Comparison of ENCODE assay signal across 14 cellular contexts in genomic region chr3:123419156-123419849, GRCh38. TPM values are rescaled to one million over a fixed set of nuclear protein-coding genes. Genes with fewer than 3 reads are reported as not detected.
DNase-seq lines count a peak whose midpoint lies in the region; TF ChIP-seq lines count a peak whose summit lies in the region.
"Had no signal": no experiment of that assay in that cellular context is flagged by ENCODE, and none has a peak within 500 bp of the region (broad histone marks: within the 10 kb centered on the region; RNA-seq: fewer than 3 reads in every experiment).

No MANE protein-coding gene starts in this region.

- H3K9me3 ChIP-seq in neuronal stem cell (replicated peaks in 1 of 2; ENCODE audit: control insufficient read depth in 2 of 2, insufficient read depth in 1 of 2, low read depth in 1 of 2, low read length in 2 of 2) (no peaks in the 10 kb centered on the region), testis (no peaks in the 10 kb centered on the region), BE2C (no peaks in the 10 kb centered on the region)
- H3K9me3 ChIP-seq: breast epithelium had no signal

- H3K36me3 ChIP-seq in neuronal stem cell (replicated peaks in 1 of 2; ENCODE audit: control insufficient read depth in 2 of 2, insufficient read depth in 2 of 2, low read length in 2 of 2) (no peaks in the 10 kb centered on the region), testis (ENCODE audit: low read depth, missing control alignments) (no peaks in the 10 kb centered on the region), BE2C (no peaks in the 10 kb centered on the region)
- H3K36me3 ChIP-seq: breast epithelium had no signal

- TF ChIP-seq POLR2A in testis (IDR thresholded peaks at IDR 0.05): no peak

- H3K4me1 ChIP-seq in neuronal stem cell (ENCODE audit: control insufficient read depth in 2 of 2, insufficient read depth in 1 of 2, low read depth in 1 of 2, low read length in 2 of 2) (no peaks in the 10 kb centered on the region), testis (peaks cover 32% of the 10 kb centered on the region), BE2C (no peaks in the 10 kb centered on the region; the same call in 1 of the 2 replicates)
- H3K4me1 ChIP-seq: breast epithelium had no signal

- H2AK5ac ChIP-seq in neuronal stem cell (ENCODE audit: low read depth, low read length): no peak overlapping the region

- H3K27ac ChIP-seq in angular gyrus (ENCODE audit: low read depth, low read length) (peak overlapping the region; percentile 91), dorsolateral prefrontal cortex (peak overlapping the region; percentile 18 to 99 (median 95)), neuronal stem cell (replicated peaks; ENCODE audit: low read length) (no peak overlapping the region), testis (peak overlapping the region; percentile 59 to 71)

- H2BK5ac ChIP-seq in neuronal stem cell (ENCODE audit: low read length): no peak overlapping the region

- no peak overlapping the region for H4K8ac ChIP-seq in neuronal stem cell (ENCODE audit: low read depth, low read length)

- intact Hi-C loops in dorsolateral prefrontal cortex (cut with DNase I) (no loop called here), testis (cut with DNase I; ENCODE audit: low total_unique reads) (no loop called here)

- no peak overlapping the region for H2AFZ ChIP-seq in neuronal stem cell (ENCODE audit: low read length)

- TF ChIP-seq CTCF in dorsolateral prefrontal cortex (IDR thresholded peaks at IDR 0.05 in 54 of 56, conservative IDR thresholded peaks at IDR 0.05 in 2 of 56; ENCODE audit: low read depth in 1 of 56, partially characterized antibody in 56 of 56) (no peak), testis (IDR thresholded peaks at IDR 0.05) (no peak), BE2C (IDR thresholded peaks at IDR 0.05; ENCODE audit: low read depth, low read length) (no peak)

- H4K91ac ChIP-seq in neuronal stem cell (ENCODE audit: low read depth, low read length, poor library complexity): no peak overlapping the region

- H3K27me3 ChIP-seq in dorsolateral prefrontal cortex: no peaks in the 10 kb centered on the region
- peaks cover 0 to 29% (median 0%) of the 10 kb centered on the region in 3 experiments for H3K27me3 ChIP-seq in neuronal stem cell (ENCODE audit: control insufficient read depth in 3 of 3, insufficient read depth in 3 of 3, low read depth in 1 of 3, low read length in 3 of 3)
- no peaks in the 10 kb centered on the region for H3K27me3 ChIP-seq in testis
- no peaks in the 10 kb centered on the region for H3K27me3 ChIP-seq in BE2C
- H3K27me3 ChIP-seq: breast epithelium had no signal

- H3K9ac ChIP-seq in neuronal stem cell (ENCODE audit: low read depth, low read length, poor library complexity): no peak overlapping the region

- WGBS in neuronal stem cell (ENCODE audit: extremely low coverage in 2 of 2, insufficient read length in 2 of 2, insufficient replicate concordance in 1 of 2), 2 donors: no CpG with 5 or more reads among the region's 21 CpGs
- 66 to 73% methylated on average over 21 of the region's 21 CpGs for WGBS in testis, 2 donors

- no peak overlapping the region for H3K23ac ChIP-seq in neuronal stem cell (ENCODE audit: low read depth, low read length, poor library complexity)

- no peak overlapping the region for H2BK120ac ChIP-seq in neuronal stem cell (ENCODE audit: low read depth, low read length)

- H3K18ac ChIP-seq in neuronal stem cell (ENCODE audit: low read length): peak overlapping the region; percentile 58

- H2BK15ac ChIP-seq in neuronal stem cell (ENCODE audit: low read length): no peak overlapping the region

- H3K79me1 ChIP-seq in neuronal stem cell (ENCODE audit: low read depth, low read length): no peaks in the 10 kb centered on the region

- H3K4me3 ChIP-seq in dorsolateral prefrontal cortex (peak overlapping the region in 29 of 59 donors; percentile 1 to 37 (median 16)), neuronal stem cell (ENCODE audit: low read length in 2 of 2) (no peak overlapping the region), testis (no peak overlapping the region), BE2C (ENCODE audit: low read depth, low read length) (no peak overlapping the region)
- H3K4me3 ChIP-seq: breast epithelium had no signal

- peak in 8 of 10 donors; percentile 58 to 85 (median 76) for DNase-seq in dorsolateral prefrontal cortex
- DNase-seq in neuronal stem cell (ENCODE audit: low spot score): no peak
- no peak for DNase-seq in testis
- DNase-seq in BE2C: no peak
- DNase-seq in DMS153 treated with DMSO at 0.1 percent for 48 hours (lab: John Stamatoyannopoulos, UW; ENCODE audit: unreplicated experiment): no peak
- no peak for DNase-seq in NCI-H524 (lab: John Stamatoyannopoulos, UW)
- DNase-seq: activated CD4-positive, alpha-beta T cell treated with anti-CD3 and anti-CD28 coated beads, Interleukin-2, amount 10 ng/mL, durations not matched to agents 7 days and 5 days; erythroblast; GOT3; NCI-H1436 treated with DMSO at 0.1 percent for 48 hours; NCI-H2171 treated with DMSO at 0.1 percent for 48 hours; T-helper 1 cell had no signal

- H2BK12ac ChIP-seq in neuronal stem cell (ENCODE audit: low read length): no peak overlapping the region

- no peak overlapping the region for H3K4ac ChIP-seq in neuronal stem cell (ENCODE audit: low read length)

- no peak overlapping the region for H3K4me2 ChIP-seq in neuronal stem cell (ENCODE audit: insufficient read depth, low read length, poor library complexity, severe bottlenecking)

- no peak overlapping the region for H3K14ac ChIP-seq in neuronal stem cell (ENCODE audit: low read length)

RNA-seq across cellular contexts. Expression of gene ADCY5, which starts 29.6 kb away (rescaled TPM):
- total RNA-seq in dorsolateral prefrontal cortex: 10 to 100 TPM; 54.5 to 98.2 (median 76.9) TPM
- polyA plus RNA-seq in neuronal stem cell (2013, experiment 1 of 2): 2.2 TPM
- polyA plus RNA-seq in neuronal stem cell (2013, experiment 2 of 2): 2.2 TPM
- 10 to 100 TPM; 33.6 to 41.6 TPM for total RNA-seq in testis
- polyA plus RNA-seq in testis (ENCODE audit: insufficient read depth, low read depth, low replicate concordance): 16.5 TPM
- polyA plus RNA-seq in BE2C (2012; ENCODE audit: insufficient read depth, insufficient read length, low read depth): 10.2 TPM
- total RNA-seq: activated CD4-positive, alpha-beta T cell treated with anti-CD3 and anti-CD28 coated beads, Interleukin-2, amount 10 ng/mL, durations not matched to agents 7 days and 5 days had no signal

Comparison
In these comparisons a context has a peak if more than half of its experiments do, and no peak if none do; other contexts are left out.
1. DNase-seq: peak in dorsolateral prefrontal cortex (8 of 10); none in neuronal stem cell (single experiment), testis (single experiment), BE2C (single experiment), DMS153 treated with DMSO at 0.1 percent for 48 hours (single experiment) and NCI-H524 (0 of 2).